Comparison of ENCODE assay signal across 15 cellular contexts in the genomic region with DNA sequence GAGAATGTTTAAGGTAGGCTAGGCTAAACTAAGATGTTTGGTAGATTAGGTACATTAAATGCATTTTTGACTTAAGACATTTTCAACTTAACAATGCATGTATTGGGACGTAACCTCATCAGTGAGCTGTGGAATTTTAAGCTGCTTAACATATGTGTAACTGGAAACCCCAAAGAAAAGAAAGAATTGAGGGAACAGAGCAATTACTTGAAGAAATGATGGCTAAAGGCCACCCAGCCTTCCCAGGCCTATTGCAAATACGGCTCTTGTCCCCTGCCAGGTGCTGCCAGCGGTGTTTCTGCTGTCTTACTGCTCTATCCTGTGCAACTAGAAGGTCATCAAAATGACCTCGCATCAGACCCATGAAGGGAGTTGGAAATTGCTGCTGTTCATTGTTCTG.
"Had no signal": no experiment of that assay in that cellular context is flagged by ENCODE, and none has a peak within 500 bp of the region (broad histone marks: within the 10 kb centered on the region; RNA-seq: fewer than 3 reads in every experiment).

No MANE protein-coding gene starts in this region.

- ATAC-seq: activated naive CD4-positive, alpha-beta T cell treated with anti-CD3 and anti-CD28 coated beads, Interleukin-2, amount 50 U/mL, for 72 hours; right lobe of liver; stimulated activated naive CD8-positive, alpha-beta T cell treated with anti-CD3 and anti-CD28 coated beads, Interleukin-15, Interleukin-2, amounts not matched to agents 100 U/mL and 50 U/mL, for 24 hours had no signal

- DNase-seq: activated CD4-positive, alpha-beta T cell treated with anti-CD3 and anti-CD28 coated beads, Interleukin-2, amount 50 U/mL, for 48 hours; activated CD4-positive, CD25-positive, alpha-beta regulatory T cell treated with anti-CD3 and anti-CD28 coated beads, Interleukin-2, amount 50 U/mL, for 72 hours; activated T-cell treated with anti-CD3 and anti-CD28 coated beads, Interleukin-2, amount 50 U/mL, for 1 hour; amygdala; central memory CD4-positive, alpha-beta T cell; kidney; right lobe of liver; stimulated activated naive CD8-positive, alpha-beta T cell treated with anti-CD3 and anti-CD28 coated beads, Interleukin-15, Interleukin-2, amounts not matched to agents 100 U/mL and 50 U/mL, for 24 hours; SW 1271; transverse colon had no signal

- H3K9me3 Mint-ChIP-seq: activated naive CD4-positive, alpha-beta T cell treated with anti-CD3 and anti-CD28 coated beads, Interleukin-2, amount 50 U/mL, for 72 hours; activated T-helper 2 cell treated with anti-CD3 and anti-CD28 coated beads, Interferon-gamma antibody, Interleukin-2, Interleukin-4, amounts not matched to agents 10 μg/mL and 5 μg/mL and 100 μg/mL, durations not matched to agents 14 hours and 24 hours and 36 hours had no signal

- H3K9me3 ChIP-seq: esophagus muscularis mucosa, right lobe of liver, transverse colon had no signal

- H3K27ac Mint-ChIP-seq: activated naive CD4-positive, alpha-beta T cell treated with anti-CD3 and anti-CD28 coated beads, Interleukin-2, amount 50 U/mL, for 72 hours; activated T-helper 2 cell treated with anti-CD3 and anti-CD28 coated beads, Interferon-gamma antibody, Interleukin-2, Interleukin-4, amounts not matched to agents 10 μg/mL and 5 μg/mL and 100 μg/mL, durations not matched to agents 14 hours and 24 hours and 36 hours had no signal

- FAIRE-seq: kidney had no signal

- H3K27ac ChIP-seq: coronary artery, esophagus muscularis mucosa, right lobe of liver, transverse colon had no signal

- H3K4me3 ChIP-seq: coronary artery, esophagus muscularis mucosa, right lobe of liver, transverse colon had no signal

- H3K4me1 ChIP-seq: right lobe of liver had no signal

- H3K36me3 ChIP-seq: right lobe of liver, transverse colon had no signal

- H3K27me3 ChIP-seq: esophagus muscularis mucosa, right lobe of liver, transverse colon had no signal

- H3K27me3 Mint-ChIP-seq: brain had no signal
